Comparison of ENCODE assay signal across 1 cellular context in genomic region chr2:42030196-42030759, GRCh38.
TF ChIP-seq lines count a peak whose summit lies in the region.

No MANE protein-coding gene starts in this region.

TF ChIP-seq in H1, 55 proteins besides CTCF, POLR2A, EP300 and RAD21:
- TF ChIP-seq POLR2AphosphoS5 (IDR thresholded peaks at IDR 0.05; ENCODE audit: low read depth, low read length) (no peak), FOSL1 (IDR thresholded peaks at IDR 0.05; ENCODE audit: insufficient read depth, low read depth, low read length) (no peak), SIN3A (conservative IDR thresholded peaks at IDR 0.05 in 1 of 2, IDR thresholded peaks at IDR 0.05 in 1 of 2; ENCODE audit: low read depth in 1 of 2, low read length in 2 of 2) (no peak), ATF3 (IDR thresholded peaks at IDR 0.05; ENCODE audit: insufficient read depth, low read depth, low read length) (no peak), RBBP5 (IDR thresholded peaks at IDR 0.05; ENCODE audit: borderline replicate concordance, low read depth, low read length) (peak; percentile 96), HDAC2 (IDR thresholded peaks at IDR 0.05; ENCODE audit: borderline replicate concordance in 1 of 2, low read depth in 2 of 2, low read length in 2 of 2) (peak; percentile 86 to 89; a peak in 3 of 4 replicates), USF2 (IDR thresholded peaks at IDR 0.05; ENCODE audit: low read length) (peak; percentile 77), CHD7 (IDR thresholded peaks at IDR 0.05; ENCODE audit: insufficient replicate concordance, low read length) (no peak), TEAD4 (IDR thresholded peaks at IDR 0.05; ENCODE audit: low read depth, low read length) (peak; percentile 98), SP4 (IDR thresholded peaks at IDR 0.05; ENCODE audit: low read length) (no peak), NANOG (IDR thresholded peaks at IDR 0.05; ENCODE audit: insufficient read depth, low read depth, low read length, poor library complexity, severe bottlenecking) (no peak), MAFK (IDR thresholded peaks at IDR 0.05; ENCODE audit: low read depth, low read length) (no peak), YY1 (IDR thresholded peaks at IDR 0.05; ENCODE audit: low read depth, low read length) (peak; percentile 53), RXRA (IDR thresholded peaks at IDR 0.05; ENCODE audit: insufficient read depth, low read depth, low read length) (0 out of 2 replicates have a peak, but pooled peaks have one; percentile 43), SP1 (IDR thresholded peaks at IDR 0.05; ENCODE audit: low read depth, low read length) (peak; percentile 65; the same call in 1 of the 2 replicates), SIRT6 (IDR thresholded peaks at IDR 0.05; ENCODE audit: low read length) (no peak), E2F6 (IDR thresholded peaks at IDR 0.05) (peak; percentile 80; the same call in 1 of the 2 replicates), KDM1A (IDR thresholded peaks at IDR 0.05; ENCODE audit: borderline replicate concordance, low read length) (peak; percentile 80; the same call in 1 of the 2 replicates), MAX (IDR thresholded peaks at IDR 0.05) (peak; percentile 84), BCL11A (IDR thresholded peaks at IDR 0.05; ENCODE audit: low read depth in 2 of 2, low read length in 2 of 2) (no peak), TCF12 (IDR thresholded peaks at IDR 0.05; ENCODE audit: low read depth, low read length) (0 out of 2 replicates have a peak, but pooled peaks have one; percentile 41), ZNF274 (IDR thresholded peaks at IDR 0.05; ENCODE audit: borderline replicate concordance, extremely low read depth, low read length) (no peak), CHD2 (IDR thresholded peaks at IDR 0.05; ENCODE audit: low read length) (no peak), CEBPB (IDR thresholded peaks at IDR 0.05; ENCODE audit: low read depth, low read length) (peak; percentile 39; the same call in 1 of the 2 replicates), CHD1 (IDR thresholded peaks at IDR 0.05; ENCODE audit: low read depth, low read length) (no peak), SRF (IDR thresholded peaks at IDR 0.05; ENCODE audit: low read depth, low read length) (no peak), HDAC6 (IDR thresholded peaks at IDR 0.05; ENCODE audit: low read depth, low read length) (no peak), ASH2L (IDR thresholded peaks at IDR 0.05; ENCODE audit: low read length) (peak; percentile 95), EGR1 (IDR thresholded peaks at IDR 0.05; ENCODE audit: borderline replicate concordance, low read depth, low read length) (no peak), CTBP2 (IDR thresholded peaks at IDR 0.05; ENCODE audit: borderline replicate concordance, insufficient read depth, insufficient read length, low read length) (peak; percentile 71)
